Comparison of ENCODE assay signal across 20 cellular contexts in the genomic region with DNA sequence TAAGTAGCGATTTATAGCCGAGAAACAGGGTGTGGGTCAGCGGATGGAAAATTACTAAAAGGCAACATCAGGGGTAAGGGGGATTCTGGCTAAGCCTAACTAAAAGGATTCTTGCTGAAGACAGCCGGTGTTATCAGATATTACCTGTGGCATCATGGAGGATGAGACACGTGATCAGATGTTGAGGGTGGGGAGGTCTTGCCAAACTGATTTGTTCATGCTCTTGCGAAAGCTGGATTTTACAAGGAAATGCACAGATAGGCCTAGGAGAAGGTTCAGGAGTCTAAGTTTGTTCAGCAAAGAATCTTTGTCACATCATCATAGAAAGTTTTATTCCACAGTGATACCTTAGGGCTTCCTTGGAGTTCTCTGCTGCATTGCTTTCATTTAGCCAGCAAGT.
A peak's percentile ranks its signal among the peaks of the same experiment; 100 is the strongest.
DNase-seq lines count a peak whose midpoint lies in the region; ATAC-seq and TF ChIP-seq lines count a peak whose summit lies in the region.
"Had no signal": no experiment of that assay in that cellular context is flagged by ENCODE, and none has a peak within 500 bp of the region (broad histone marks: within the 10 kb centered on the region; RNA-seq: fewer than 3 reads in every experiment).

No MANE protein-coding gene starts in this region.

- DNase-seq in MV-4-11 (lab: John Stamatoyannopoulos, UW), result peak; percentile 39
- no peak for DNase-seq in breast epithelium (ENCODE audit: low spot score in 2 of 2)
- no peak for DNase-seq in mucosa of descending colon
- DNase-seq in HAP-1 (ENCODE audit: low spot score in 2 of 2), result no peak
- no peak for DNase-seq in stimulated activated CD4-positive, alpha-beta T cell treated with anti-CD3 and anti-CD28 coated beads, Interleukin-4, amount 100 ng/mL, for 1 hour
- DNase-seq in SIG-M5 (lab: John Stamatoyannopoulos, UW), result no peak
- DNase-seq: activated effector memory CD4-positive, alpha-beta T cell treated with Interleukin-2 at 50 U/mL for 16 hours; effector memory CD8-positive, alpha-beta T cell; hypothalamus; kidney; mesendoderm; NCI-H1048; NCI-H2107; NCI-H524 treated with DMSO at 0.1 percent for 48 hours; OCI-M1; T1000 had no signal

- in situ Hi-C loops in HAP-1 (cut with MboI; ENCODE audit: low sequenced_read_pairs), result no loop called here

- ATAC-seq in mucosa of descending colon (peak; percentile 52), GM18511 (IDR thresholded peaks at IDR 0.05; ENCODE audit: unreplicated experiment) (no peak)
- ATAC-seq: effector memory CD8-positive, alpha-beta T cell; natural killer cell treated with Interleukin-12 subunit alpha and Interleukin-12 subunit beta and Interleukin-15 and Interleukin-18, amount 100 ng/mL, for 72 hours had no signal

- intact Hi-C loops in breast epithelium (cut with DNase I; ENCODE audit: low total_unique reads), result no loop called here
- intact Hi-C loops in mucosa of descending colon (cut with DNase I, micrococcal nuclease), result loop anchor here in 1 of 2 donors (10.0 kb wide), 1 partner anchor 139 kb away; no protein-coding TSS in a partner anchor

- H3K4me1 ChIP-seq in BLaER1 (peaks cover 80% of the 10 kb centered on the region), breast epithelium (peaks cover 0 to 27% of the 10 kb centered on the region in 2 donors), mucosa of descending colon (ENCODE audit: low read depth) (peaks cover 11% of the 10 kb centered on the region), HAP-1 (no peaks in the 10 kb centered on the region; the same call in 1 of the 2 replicates)

- no peaks in the 10 kb centered on the region for H3K36me3 ChIP-seq in BLaER1
- no peaks in the 10 kb centered on the region for H3K36me3 ChIP-seq in breast epithelium
- no peaks in the 10 kb centered on the region for H3K36me3 ChIP-seq in mucosa of descending colon (ENCODE audit: low read depth)
- no peaks in the 10 kb centered on the region for H3K36me3 ChIP-seq in HAP-1 (replicated peaks)
- H3K36me3 ChIP-seq: tibial nerve had no signal

- no peak overlapping the region for H3K4me2 ChIP-seq in BLaER1

- peak overlapping the region; percentile 37; the same call in 1 of the 2 replicates for H3K27ac ChIP-seq in BLaER1
- peak overlapping the region; percentile 1 to 22 for H3K27ac ChIP-seq in breast epithelium

- no peak overlapping the region for H3K9ac ChIP-seq in BLaER1

- H3K4me3 ChIP-seq in BLaER1, result no peak overlapping the region
- H3K4me3 ChIP-seq in breast epithelium, result no peak overlapping the region
- H3K4me3 ChIP-seq in mucosa of descending colon, result no peak overlapping the region
- H3K4me3 ChIP-seq in HAP-1, result no peak overlapping the region
- H3K4me3 ChIP-seq: tibial nerve had no signal

- no peaks in the 10 kb centered on the region for H4K20me1 ChIP-seq in BLaER1

- no peak for TF ChIP-seq POLR2A in breast epithelium (IDR thresholded peaks at IDR 0.05)

- TF ChIP-seq CTCF in breast epithelium (IDR thresholded peaks at IDR 0.05) (no peak), mucosa of descending colon (IDR thresholded peaks at IDR 0.05) (no peak)

- H3K27me3 ChIP-seq in BLaER1 (no peaks in the 10 kb centered on the region), breast epithelium (no peaks in the 10 kb centered on the region), HAP-1 (ENCODE audit: low read depth) (peaks cover 2% of the 10 kb centered on the region; the same call in 1 of the 2 replicates)
- H3K27me3 ChIP-seq: tibial nerve had no signal

- peaks cover 18% of the 10 kb centered on the region for H3K9me3 ChIP-seq in BLaER1
- no peaks in the 10 kb centered on the region for H3K9me3 ChIP-seq in breast epithelium
- no peaks in the 10 kb centered on the region for H3K9me3 ChIP-seq in mucosa of descending colon
- H3K9me3 ChIP-seq in HAP-1, result no peaks in the 10 kb centered on the region
- H3K9me3 ChIP-seq: tibial nerve had no signal
